In the genomic region with DNA sequence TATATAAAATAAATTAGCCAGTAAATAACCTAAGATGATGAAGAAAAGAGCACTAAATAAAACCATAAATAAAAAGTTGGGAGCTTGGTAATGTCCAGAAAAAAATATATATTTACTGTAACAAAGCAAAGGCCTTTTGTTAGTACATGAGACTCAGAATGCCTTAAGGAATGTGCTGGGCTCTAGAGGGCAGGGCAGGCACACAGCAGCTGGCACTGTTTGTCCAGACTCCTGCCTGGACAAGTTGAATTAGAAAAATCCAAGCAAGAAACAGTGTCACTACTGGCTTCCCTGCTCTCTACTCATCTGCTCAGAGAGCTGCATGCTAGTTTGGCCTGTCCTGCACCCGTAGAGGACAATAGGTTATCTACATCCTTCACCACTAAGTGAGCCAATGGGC, we compare ENCODE assay signal across 11 cellular contexts. TPM values are rescaled to one million over a fixed set of nuclear protein-coding genes. Genes with fewer than 3 reads are reported as not detected.
A peak's percentile ranks its signal among the peaks of the same experiment; 100 is the strongest.
DNase-seq lines count a peak whose midpoint lies in the region; ATAC-seq, FAIRE-seq and TF ChIP-seq lines count a peak whose summit lies in the region.
"Had no signal": no experiment of that assay in that cellular context is flagged by ENCODE, and none has a peak within 500 bp of the region (broad histone marks: within the 10 kb centered on the region; RNA-seq: fewer than 3 reads in every experiment).

No MANE protein-coding gene starts in this region.

- no peaks in the 10 kb centered on the region for H3K9me3 ChIP-seq in left lung

- ATAC-seq in left lung = peak; percentile 86
- no peak for ATAC-seq in HG02678 (IDR thresholded peaks at IDR 0.05; ENCODE audit: unreplicated experiment)

- TF ChIP-seq CTCF in bronchial epithelial cell (IDR thresholded peaks at IDR 0.05; ENCODE audit: insufficient read depth, low read length, severe bottlenecking) (peak; percentile 51), left lung (IDR thresholded peaks at IDR 0.05) (no peak), GM20000 (IDR thresholded peaks at IDR 0.05; ENCODE audit: extremely low read depth, missing control alignments) (no peak)

- DNase-seq in D341Med (ENCODE audit: low spot score) = peak; percentile 49
- peak; percentile 63 for DNase-seq in LHCN-M2 (ENCODE audit: low read depth)
- peak; percentile 63 for DNase-seq in bronchial epithelial cell (ENCODE audit: low read depth)
- no peak for DNase-seq in left lung
- DNase-seq in RCC 7860 (ENCODE audit: low spot score) = no peak
- no peak for DNase-seq in GM20000 (ENCODE audit: low spot score)
- DNase-seq in NAMALWA (ENCODE audit: low spot score) = no peak

- no peaks in the 10 kb centered on the region for H3K36me3 ChIP-seq in bronchial epithelial cell (ENCODE audit: control insufficient read depth, insufficient read depth, low read length)
- no peaks in the 10 kb centered on the region for H3K36me3 ChIP-seq in left lung

- H3K4me1 ChIP-seq in left lung = peaks cover 0 to 12% of the 10 kb centered on the region in 2 donors

- H3K27me3 ChIP-seq in bronchial epithelial cell (ENCODE audit: control insufficient read depth, insufficient read depth, low read length) (no peaks in the 10 kb centered on the region), left lung (no peaks in the 10 kb centered on the region)

- H3K27ac ChIP-seq in left lung = no peak overlapping the region
- H3K27ac ChIP-seq: KMS-11 had no signal

- FAIRE-seq in bronchial epithelial cell (lab: Jason Lieb, UNC) (no peak), RCC 7860 (lab: Jason Lieb, UNC) (no peak)
- FAIRE-seq: colon had no signal

- H3K4me3 ChIP-seq in bronchial epithelial cell (ENCODE audit: low read depth, low read length) (no peak overlapping the region), left lung (no peak overlapping the region)

- intact Hi-C loops in left lung (cut with DNase I) = no loop called here

RNA-seq across cellular contexts. Expression of a gene that starts 8.8 kb away (rescaled TPM):
- total RNA-seq in LHCN-M2 (2014; rRNA removed) (not detected in 2 replicates), bronchial epithelial cell (not detected in 2 replicates), left lung (not detected)
- polyA plus RNA-seq in LHCN-M2 (2012) = not detected
- total RNA-seq: Daoy had no signal

RNA-seq across cellular contexts. Expression of a gene that starts 21.6 kb away (rescaled TPM):
- total RNA-seq in LHCN-M2 (2014; rRNA removed) = not detected in 2 replicates
- not detected for polyA plus RNA-seq in LHCN-M2 (2012)
- not detected in 2 replicates for total RNA-seq in bronchial epithelial cell
- total RNA-seq in left lung = not detected
- total RNA-seq: Daoy had no signal

RNA-seq across cellular contexts. Expression of a gene that starts 46.4 kb away (rescaled TPM):
- not detected in 2 replicates for total RNA-seq in LHCN-M2 (2014; rRNA removed)
- not detected for polyA plus RNA-seq in LHCN-M2 (2012)
- total RNA-seq in bronchial epithelial cell = not detected in 2 replicates
- total RNA-seq in left lung = not detected
- total RNA-seq: Daoy had no signal

RNA-seq across cellular contexts. Expression of a gene that starts 54.7 kb away (rescaled TPM):
- 2.5 and 2.8 TPM in 2 replicates for total RNA-seq in LHCN-M2 (2014; rRNA removed)
- polyA plus RNA-seq in LHCN-M2 (2012) = 4.8 TPM
- total RNA-seq in bronchial epithelial cell = 0.64 and 0.79 TPM in 2 replicates
- total RNA-seq in left lung = 1 to 10 TPM; 6.9 to 8.3 TPM

Comparison
In these comparisons a context has a peak if more than half of its experiments do, and no peak if none do; other contexts are left out.
1. DNase-seq: peak in D341Med (single experiment), LHCN-M2 (single experiment) and bronchial epithelial cell (single experiment); none in left lung (0 of 2), RCC 7860 (single experiment), GM20000 (single experiment) and NAMALWA (single experiment).